ENCODE assay signal across 20 cellular contexts in the genomic region with DNA sequence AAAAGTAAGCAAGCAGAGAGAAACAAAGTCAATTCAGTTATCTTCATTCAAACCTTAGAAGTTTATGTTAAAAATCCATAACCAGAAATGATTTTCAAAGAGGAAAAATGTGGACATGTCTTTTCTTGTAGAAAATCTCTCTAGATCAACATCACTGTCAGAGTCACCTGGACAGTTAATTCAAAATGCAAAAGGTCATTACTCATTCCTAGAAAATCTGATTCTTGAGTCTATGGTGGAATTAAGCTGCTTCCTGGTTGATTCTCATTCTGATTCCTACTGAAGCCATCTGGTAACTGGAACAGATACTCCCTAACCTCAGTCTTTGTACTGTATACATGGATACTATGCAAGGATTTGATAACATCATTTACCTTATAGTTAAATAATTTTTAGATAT.
DNase-seq lines count a peak whose midpoint lies in the region; ATAC-seq, FAIRE-seq and TF ChIP-seq lines count a peak whose summit lies in the region.
"Had no signal": no experiment of that assay in that cellular context is flagged by ENCODE, and none has a peak within 500 bp of the region (broad histone marks: within the 10 kb centered on the region; RNA-seq: fewer than 3 reads in every experiment).

No MANE protein-coding gene starts in this region.

- DNase-seq in H54 (ENCODE audit: insufficient read length, low spot score) (no peak), LHCN-M2 (ENCODE audit: low read depth) (peak; percentile 9), bronchial epithelial cell (ENCODE audit: low read depth) (peak; percentile 92), kidney tubule cell (ENCODE audit: low spot score) (peak; percentile 53), inferior parietal cortex (ENCODE audit: extremely low spot score) (no peak), left lung (no peak), KBM-7 (no peak)
- DNase-seq: ACHN; AML-193; COR-L47; DMS153; GOT3; NCI-H1092 treated with DMSO at 0.1 percent for 48 hours; NCI-H1694; NCI-H2081 treated with DMSO at 0.1 percent for 48 hours; NCI-H748 treated with DMSO at 0.1 percent for 48 hours; NK-92 treated with Interleukin-12 subunit alpha and Interleukin-12 subunit beta, amount 100 ng/mL, for 24 hours; SHP77 treated with DMSO at 0.1 percent for 48 hours; T-helper 1 cell had no signal

- intact Hi-C loops in left lung (cut with DNase I): no loop called here

- no peak overlapping the region for H3K27ac ChIP-seq in left lung

- no peaks in the 10 kb centered on the region for H3K9me3 ChIP-seq in left lung

- no peaks in the 10 kb centered on the region for H3K4me1 ChIP-seq in left lung

- FAIRE-seq in H54 (lab: Jason Lieb, UNC) (peak; percentile 23), bronchial epithelial cell (lab: Jason Lieb, UNC) (no peak)
- FAIRE-seq: GM12878 had no signal

- no peak for TF ChIP-seq POLR2A in H54 (IDR thresholded peaks at IDR 0.05; ENCODE audit: low read depth, low read length)

- H3K36me3 ChIP-seq in bronchial epithelial cell (ENCODE audit: control insufficient read depth, insufficient read depth, low read length) (no peaks in the 10 kb centered on the region), left lung (no peaks in the 10 kb centered on the region)

- no peak for ATAC-seq in left lung
- ATAC-seq: GM12878 had no signal

- in situ Hi-C loops in KBM-7 (cut with MboI; ENCODE audit: low pct_unique_long_range_greater_than_20kb, low sequenced_read_pairs): no loop called here

- H3K27me3 ChIP-seq in bronchial epithelial cell (ENCODE audit: control insufficient read depth, insufficient read depth, low read length) (no peaks in the 10 kb centered on the region), left lung (no peaks in the 10 kb centered on the region)

- no peak for TF ChIP-seq CTCF in bronchial epithelial cell (IDR thresholded peaks at IDR 0.05; ENCODE audit: insufficient read depth, low read length, severe bottlenecking)
- no peak for TF ChIP-seq CTCF in left lung (IDR thresholded peaks at IDR 0.05)

- H3K4me3 ChIP-seq in bronchial epithelial cell (ENCODE audit: low read depth, low read length) (no peak overlapping the region), left lung (no peak overlapping the region)
- H3K4me3 ChIP-seq: GM12878 had no signal

Comparison
In these comparisons a context has a peak if more than half of its experiments do, and no peak if none do; other contexts are left out.
1. DNase-seq: peak in LHCN-M2 (single experiment), bronchial epithelial cell (single experiment) and kidney tubule cell (single experiment); none in H54 (single experiment), inferior parietal cortex (single experiment), left lung (0 of 2) and KBM-7 (single experiment).